ENCODE assay signal across 27 cellular contexts in the genomic region with DNA sequence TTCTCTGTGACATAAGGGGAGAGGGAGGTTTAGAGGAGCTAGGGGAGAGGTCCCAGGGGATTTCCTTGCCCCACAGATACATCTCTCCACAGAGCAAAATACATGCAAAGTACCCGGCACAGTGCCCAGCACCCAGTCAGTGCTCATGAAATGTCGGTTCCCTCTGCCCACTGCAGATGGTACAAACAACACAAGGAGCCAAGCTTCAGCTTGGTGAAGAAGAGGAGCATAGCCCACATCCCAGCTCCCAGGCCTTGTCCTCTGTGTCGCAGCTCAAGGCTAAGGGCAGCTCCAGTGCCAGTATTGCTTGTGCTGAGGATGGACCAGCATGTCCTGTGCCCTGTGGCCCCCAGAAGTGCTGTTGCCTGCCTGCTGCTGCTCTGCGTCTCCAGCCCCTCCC.
"Had no signal": no experiment of that assay in that cellular context is flagged by ENCODE, and none has a peak within 500 bp of the region (broad histone marks: within the 10 kb centered on the region; RNA-seq: fewer than 3 reads in every experiment).

No MANE protein-coding gene starts in this region.

- H3K4me3 ChIP-seq: cardiac muscle cell, MG63, Peyer's patch, SJCRH30 had no signal

- H3K27me3 ChIP-seq: Peyer's patch had no signal

- H3K36me3 ChIP-seq: cardiac muscle cell, MG63, Peyer's patch, SJCRH30, WERI-Rb-1 had no signal

- DNase-seq: activated CD4-positive, alpha-beta memory T cell treated with anti-CD3 and anti-CD28 coated beads, Interleukin-2, amount 10 ng/mL, durations not matched to agents 7 days and 5 days; activated CD4-positive, alpha-beta T cell treated with anti-CD3 and anti-CD28 coated beads for 36 hours; activated CD4-positive, alpha-beta T cell treated with anti-CD3 and anti-CD28 coated beads, Interleukin-2, amount 50 U/mL, for 1 hour; activated gamma-delta T cell; activated naive CD4-positive, alpha-beta T cell treated with anti-CD3 and anti-CD28 coated beads for 36 hours; activated T-cell treated with anti-CD3 and anti-CD28 coated beads, Interleukin-2, amount 50 U/mL, for 4 hours; amygdala; MG63; MV-4-11; NCI-H1092 treated with DMSO at 0.1 percent for 48 hours; NCI-H1417 treated with DMSO at 0.1 percent for 48 hours; NCI-H1694; NCI-H2029; NCI-H2107; NCI-H2171 treated with DMSO at 0.1 percent for 48 hours; NCI-H226; NCI-H69; NK-92 treated with Interleukin-12 subunit alpha and Interleukin-12 subunit beta, amount 100 ng/mL, for 24 hours; Peyer's patch; Right ventricle myocardium superior; SJCRH30; SK-N-SH; T-helper 1 cell; WERI-Rb-1 had no signal

- ATAC-seq: activated CD4-positive, alpha-beta T cell treated with anti-CD3 and anti-CD28 coated beads for 36 hours; activated T-cell treated with anti-CD3 and anti-CD28 coated beads, Interleukin-2, amount 50 U/mL, for 4 hours; activated T-helper 17 cell treated with anti-CD3 and anti-CD28 coated beads, Interleukin-2, amount 50 U/mL, for 72 hours had no signal

- FAIRE-seq: astrocyte had no signal
